8 cellular contexts compared by ENCODE assay signal in genomic region chr4:6908397-6909112, GRCh38. TPM values are rescaled to one million over a fixed set of nuclear protein-coding genes. Genes with fewer than 3 reads are reported as not detected.
DNase-seq lines count a peak whose midpoint lies in the region; ATAC-seq lines count a peak whose summit lies in the region.

No MANE protein-coding gene starts in this region.

- H3K36me3 ChIP-seq in iPS-20b (ENCODE audit: insufficient read depth, low read depth, low read length): no peaks in the 10 kb centered on the region

- peaks cover 2% of the 10 kb centered on the region for H3K36me3 Mint-ChIP-seq in T-helper 2 cell treated with Interferon-gamma antibody and Interleukin-4, amounts not matched to agents 5 μg/mL and 100 μg/mL, for 36 hours (ENCODE audit: low read depth)
- H3K36me3 Mint-ChIP-seq in activated T-helper 17 cell treated with anti-CD3 and anti-CD28 coated beads, Interleukin-2, amount 50 U/mL, for 72 hours (ENCODE audit: low read depth): peaks cover 13% of the 10 kb centered on the region

- H3K27me3 ChIP-seq in iPS-20b (ENCODE audit: insufficient read depth, low read length): peaks cover 38% of the 10 kb centered on the region

- peak overlapping the region; percentile 85; the same call in 1 of the 2 replicates for H3K9ac ChIP-seq in iPS-20b (ENCODE audit: low read depth, low read length)

- H3K27ac Mint-ChIP-seq in T-helper 2 cell treated with Interferon-gamma antibody and Interleukin-4, amounts not matched to agents 5 μg/mL and 100 μg/mL, for 36 hours: peak overlapping the region; percentile 79
- H3K27ac Mint-ChIP-seq in activated T-helper 17 cell treated with anti-CD3 and anti-CD28 coated beads, Interleukin-2, amount 50 U/mL, for 72 hours: peak overlapping the region; percentile 85

- no peaks in the 10 kb centered on the region for H3K9me3 ChIP-seq in iPS-20b (ENCODE audit: insufficient read depth, low read depth, low read length)

- H3K27me3 Mint-ChIP-seq in T-helper 2 cell treated with Interferon-gamma antibody and Interleukin-4, amounts not matched to agents 5 μg/mL and 100 μg/mL, for 36 hours (ENCODE audit: low read depth): peaks cover 3% of the 10 kb centered on the region
- H3K27me3 Mint-ChIP-seq in activated T-helper 17 cell treated with anti-CD3 and anti-CD28 coated beads, Interleukin-2, amount 50 U/mL, for 72 hours: no peaks in the 10 kb centered on the region

- peaks cover 12% of the 10 kb centered on the region; the same call in 1 of the 2 replicates for H3K4me1 ChIP-seq in iPS-20b (ENCODE audit: insufficient read depth, low read length)

- no peak for ATAC-seq in activated T-helper 17 cell treated with anti-CD3 and anti-CD28 coated beads, Interleukin-2, amount 50 U/mL, for 72 hours (replicated peaks)

- no peak for DNase-seq in T-helper 2 cell treated with Interferon-gamma antibody and Interleukin-4, amounts not matched to agents 5 μg/mL and 100 μg/mL, for 36 hours (ENCODE audit: low spot score)
- no peak for DNase-seq in T-helper 2 cell
- no peak for DNase-seq in central memory CD4-positive, alpha-beta T cell
- no peak for DNase-seq in SW480 (ENCODE audit: low spot score)
- DNase-seq in NCI-H2196 (lab: John Stamatoyannopoulos, UW; ENCODE audit: unreplicated experiment): no peak

- H3K4me1 Mint-ChIP-seq in T-helper 2 cell treated with Interferon-gamma antibody and Interleukin-4, amounts not matched to agents 5 μg/mL and 100 μg/mL, for 36 hours (ENCODE audit: low read depth): peaks cover 38% of the 10 kb centered on the region
- H3K4me1 Mint-ChIP-seq in activated T-helper 17 cell treated with anti-CD3 and anti-CD28 coated beads, Interleukin-2, amount 50 U/mL, for 72 hours: peaks cover 39% of the 10 kb centered on the region

- H3K27ac ChIP-seq in iPS-20b (ENCODE audit: low read length) (no peak overlapping the region), temporal lobe (ENCODE audit: low read depth, low read length) (peak overlapping the region; percentile 65)

- H3K9me3 Mint-ChIP-seq in T-helper 2 cell treated with Interferon-gamma antibody and Interleukin-4, amounts not matched to agents 5 μg/mL and 100 μg/mL, for 36 hours: no peaks in the 10 kb centered on the region
- no peaks in the 10 kb centered on the region for H3K9me3 Mint-ChIP-seq in activated T-helper 17 cell treated with anti-CD3 and anti-CD28 coated beads, Interleukin-2, amount 50 U/mL, for 72 hours

- H3K4me3 ChIP-seq in iPS-20b (ENCODE audit: low read length): peak overlapping the region; percentile 73

- H3K4me3 Mint-ChIP-seq in T-helper 2 cell treated with Interferon-gamma antibody and Interleukin-4, amounts not matched to agents 5 μg/mL and 100 μg/mL, for 36 hours: peak overlapping the region; percentile 87
- peak overlapping the region; percentile 87 for H3K4me3 Mint-ChIP-seq in activated T-helper 17 cell treated with anti-CD3 and anti-CD28 coated beads, Interleukin-2, amount 50 U/mL, for 72 hours

RNA-seq across cellular contexts. Expression of gene TBC1D14, which starts 1.1 kb away (rescaled TPM):
- 10 to 100 TPM; 44.1 to 63.8 TPM for total RNA-seq in activated T-helper 17 cell treated with anti-CD3 and anti-CD28 coated beads, Interleukin-2, amount 50 U/mL, for 72 hours
- total RNA-seq in temporal lobe: 169 TPM
